Comparison of ENCODE assay signal across 1 cellular context in the genomic region with DNA sequence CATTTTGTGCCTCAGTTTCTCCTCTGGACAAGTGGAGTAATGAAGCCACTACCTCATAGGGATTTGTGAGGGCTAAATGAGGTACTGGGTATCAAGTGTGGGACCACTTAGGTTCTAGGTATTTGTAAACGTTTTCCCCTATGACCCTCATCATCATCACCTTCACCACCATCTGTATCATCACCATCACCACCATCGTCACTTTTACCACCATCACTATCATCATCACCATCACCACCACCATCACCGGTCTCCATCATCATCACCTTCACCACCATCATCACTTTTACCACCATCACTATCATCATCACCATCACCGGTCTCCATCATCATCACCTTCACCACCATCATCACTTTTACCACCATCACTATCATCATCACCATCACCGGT.
A peak's percentile ranks its signal among the peaks of the same experiment; 100 is the strongest.
TF ChIP-seq lines count a peak whose summit lies in the region.
"Not testable (repeated sequence)": the region's sequence is repeated elsewhere in the genome, so short reads cannot be mapped to it uniquely, and the experiment has no call there.

No MANE protein-coding gene starts in this region.

TF ChIP-seq in HepG2, 621 proteins besides CTCF, POLR2A, EP300 and RAD21:
- TF ChIP-seq CREB1 (IDR thresholded peaks at IDR 0.05): peak; percentile 63; the same call in 1 of the 2 replicates
- not testable (repeated sequence) for TF ChIP-seq CREB1 (CRISPR knock-in tag; IDR thresholded peaks at IDR 0.05)
